In the genomic region with DNA sequence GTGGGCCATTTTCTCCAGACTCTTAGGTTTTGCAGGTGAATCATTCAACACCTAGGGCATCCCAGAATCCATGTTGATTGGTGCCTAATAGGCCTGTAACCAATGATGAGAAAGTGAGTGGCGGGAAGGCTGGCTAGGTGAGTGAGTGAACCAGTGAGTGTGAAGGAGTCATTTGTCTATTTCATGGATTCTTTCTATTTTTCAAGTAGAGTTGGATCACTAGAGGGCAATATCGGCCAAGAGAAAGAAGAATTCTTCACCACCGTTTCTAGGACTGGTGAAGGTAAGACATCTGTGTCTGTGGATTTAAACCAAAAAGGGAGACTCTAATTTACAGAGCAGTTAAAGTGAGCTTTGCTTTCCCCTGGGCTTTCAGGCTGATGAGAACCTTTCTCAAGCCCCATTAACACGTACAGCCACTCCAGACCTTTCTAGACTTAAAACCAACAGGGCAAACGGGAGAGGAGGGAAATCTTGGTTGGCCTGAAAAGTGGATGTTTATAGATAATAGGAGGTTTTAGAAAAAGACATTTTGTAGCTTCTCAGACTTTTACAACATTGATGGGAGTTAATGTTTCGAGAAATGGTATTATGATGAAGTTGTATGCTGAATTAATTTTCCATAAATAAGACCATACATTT, we compare ENCODE assay signal across 8 cellular contexts.
DNase-seq lines count a peak whose midpoint lies in the region; ATAC-seq and TF ChIP-seq lines count a peak whose summit lies in the region.

No MANE protein-coding gene starts in this region.

- no peak overlapping the region for H3K4me3 ChIP-seq in cardiac muscle cell
- no peak overlapping the region for H3K4me3 ChIP-seq in RWPE2 (ENCODE audit: severe bottlenecking)

- H3K27ac ChIP-seq in cardiac muscle cell, result no peak overlapping the region
- H3K27ac ChIP-seq in RWPE2 (ENCODE audit: poor library complexity, severe bottlenecking), result no peak overlapping the region

- peak; percentile 53 for TF ChIP-seq CTCF in cardiac muscle cell (IDR thresholded peaks at IDR 0.05; ENCODE audit: low read depth, low read length)
- peak; percentile 78 for TF ChIP-seq CTCF in RWPE2 (IDR thresholded peaks at IDR 0.05; ENCODE audit: poor library complexity, severe bottlenecking)

- intact Hi-C loops in cardiac septum (cut with DNase I) (loop anchor here (2.0 to 10.0 kb wide), 4 partner anchors 240 to 543 kb away; partner anchors contain the start of gene ADRA1B), sciatic nerve (cut with DNase I) (no loop called here)

- peak; percentile 68 to 76 for DNase-seq in cardiac muscle cell (ENCODE audit: low read depth in 1 of 2, low spot score in 1 of 2)
- DNase-seq in cardiac septum (ENCODE audit: low spot score), result no peak
- peak; percentile 18 for DNase-seq in HuH-7.5 (ENCODE audit: low spot score)
- no peak for DNase-seq in RWPE2 (ENCODE audit: low spot score)
- DNase-seq in fibroblast of the conjunctiva (ENCODE audit: low read depth), result peak; percentile 62
- no peak for DNase-seq in sciatic nerve (ENCODE audit: low spot score)
- DNase-seq in T-helper 9 cell, result no peak

- peaks cover 24% of the 10 kb centered on the region for H3K4me1 ChIP-seq in cardiac muscle cell (ENCODE audit: low read depth)
- no peaks in the 10 kb centered on the region for H3K4me1 ChIP-seq in RWPE2 (ENCODE audit: insufficient read depth, poor library complexity, severe bottlenecking)

- no peaks in the 10 kb centered on the region for H3K9me3 ChIP-seq in cardiac muscle cell (ENCODE audit: low read depth)
- no peaks in the 10 kb centered on the region for H3K9me3 ChIP-seq in RWPE2 (ENCODE audit: severe bottlenecking)

- H3K36me3 ChIP-seq in cardiac muscle cell, result no peaks in the 10 kb centered on the region
- no peaks in the 10 kb centered on the region for H3K36me3 ChIP-seq in RWPE2 (ENCODE audit: low read depth)

- ATAC-seq in RWPE2 (ENCODE audit: low read depth) (peak; percentile 75), sciatic nerve (peak; percentile 60), GM21723 (IDR thresholded peaks at IDR 0.05; ENCODE audit: unreplicated experiment) (no peak)

- no peaks in the 10 kb centered on the region for H3K27me3 ChIP-seq in cardiac muscle cell
- no peaks in the 10 kb centered on the region for H3K27me3 ChIP-seq in RWPE2 (ENCODE audit: insufficient read depth, poor library complexity, severe bottlenecking)

Comparison
In these comparisons a context has a peak if more than half of its experiments do, and no peak if none do; other contexts are left out.
1. DNase-seq: peak in cardiac muscle cell (2 of 2), HuH-7.5 (single experiment) and fibroblast of the conjunctiva (single experiment); none in cardiac septum (single experiment), RWPE2 (single experiment), sciatic nerve (single experiment) and T-helper 9 cell (single experiment).